ENCODE assay signal across 1 cellular context in the genomic region with DNA sequence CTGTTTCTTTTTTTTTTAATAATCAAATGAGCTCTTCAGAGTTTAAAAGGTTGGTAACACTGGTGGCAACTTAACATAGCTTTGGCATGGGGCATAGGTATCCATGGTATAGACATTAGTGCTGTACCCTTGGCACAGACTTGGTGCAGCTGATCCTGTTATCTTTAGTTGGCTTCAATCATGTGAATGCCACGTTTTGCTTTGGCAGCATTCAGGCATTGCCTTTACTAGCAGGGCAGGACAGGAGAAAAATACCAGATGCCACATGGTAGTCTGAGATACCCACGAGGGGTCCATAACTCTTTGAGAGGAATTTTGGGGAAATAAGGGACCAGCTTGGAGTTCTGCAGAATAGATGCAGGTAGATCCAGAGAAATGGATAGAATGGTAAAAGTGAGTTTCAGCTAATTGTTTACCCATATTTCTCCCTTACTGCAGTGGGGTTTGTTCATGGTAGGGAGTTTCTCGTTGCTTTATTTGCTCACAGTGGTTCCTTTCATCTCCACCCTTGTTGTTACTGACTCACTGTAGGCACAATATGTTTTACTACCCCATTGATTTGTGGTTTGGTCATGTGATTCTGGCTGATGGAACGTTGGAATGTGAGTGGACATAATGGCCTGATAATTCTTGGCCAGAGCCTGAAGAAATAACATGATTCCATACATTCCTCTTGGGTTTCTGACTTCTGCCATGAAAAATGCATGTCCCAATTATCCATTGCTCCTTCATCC.
TF ChIP-seq lines count a peak whose summit lies in the region.

No MANE protein-coding gene starts in this region.

TF ChIP-seq in HepG2, 621 proteins besides CTCF, POLR2A, EP300 and RAD21:
- TF ChIP-seq TCF7 (IDR thresholded peaks at IDR 0.05; ENCODE audit: low read depth) = peak; percentile 31; the same call in 1 of the 2 replicates
- no peak for TF ChIP-seq NFIC (IDR thresholded peaks at IDR 0.05; ENCODE audit: low read length)
- no peak for TF ChIP-seq ZNF841 (CRISPR knock-in tag; IDR thresholded peaks at IDR 0.05; ENCODE audit: borderline replicate concordance)
- TF ChIP-seq, protein P1, sequence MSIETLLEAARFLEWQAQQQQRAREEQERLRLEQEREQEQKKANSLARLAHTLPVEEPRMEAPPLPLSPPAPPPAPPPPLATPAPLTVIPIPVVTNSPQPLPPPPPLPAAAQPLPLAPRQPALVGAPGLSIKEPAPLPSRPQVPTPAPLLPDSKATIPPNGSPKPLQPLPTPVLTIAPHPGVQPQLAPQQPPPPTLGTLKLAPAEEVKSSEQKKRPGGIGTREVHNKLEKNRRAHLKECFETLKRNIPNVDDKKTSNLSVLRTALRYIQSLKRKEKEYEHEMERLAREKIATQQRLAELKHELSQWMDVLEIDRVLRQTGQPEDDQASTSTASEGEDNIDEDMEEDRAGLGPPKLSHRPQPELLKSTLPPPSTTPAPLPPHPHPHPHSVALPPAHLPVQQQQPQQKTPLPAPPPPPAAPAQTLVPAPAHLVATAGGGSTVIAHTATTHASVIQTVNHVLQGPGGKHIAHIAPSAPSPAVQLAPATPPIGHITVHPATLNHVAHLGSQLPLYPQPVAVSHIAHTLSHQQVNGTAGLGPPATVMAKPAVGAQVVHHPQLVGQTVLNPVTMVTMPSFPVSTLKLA (IDR thresholded peaks at IDR 0.05) = peak; percentile 42
- TF ChIP-seq FOSL2 (CRISPR knock-in tag; IDR thresholded peaks at IDR 0.05) = peak; percentile 67
- peak; percentile 36; the same call in 1 of the 2 replicates for TF ChIP-seq ZNF644 (CRISPR knock-in tag; IDR thresholded peaks at IDR 0.05; ENCODE audit: low read depth)
- TF ChIP-seq ELF1 (CRISPR knock-in tag; IDR thresholded peaks at IDR 0.05) = no peak
- no peak for TF ChIP-seq FOXP1 (IDR thresholded peaks at IDR 0.05)
- TF ChIP-seq FOXP1 (CRISPR knock-in tag; IDR thresholded peaks at IDR 0.05) = 0 out of 2 replicates have a peak, but pooled peaks have one; percentile 14
